In the genomic region with DNA sequence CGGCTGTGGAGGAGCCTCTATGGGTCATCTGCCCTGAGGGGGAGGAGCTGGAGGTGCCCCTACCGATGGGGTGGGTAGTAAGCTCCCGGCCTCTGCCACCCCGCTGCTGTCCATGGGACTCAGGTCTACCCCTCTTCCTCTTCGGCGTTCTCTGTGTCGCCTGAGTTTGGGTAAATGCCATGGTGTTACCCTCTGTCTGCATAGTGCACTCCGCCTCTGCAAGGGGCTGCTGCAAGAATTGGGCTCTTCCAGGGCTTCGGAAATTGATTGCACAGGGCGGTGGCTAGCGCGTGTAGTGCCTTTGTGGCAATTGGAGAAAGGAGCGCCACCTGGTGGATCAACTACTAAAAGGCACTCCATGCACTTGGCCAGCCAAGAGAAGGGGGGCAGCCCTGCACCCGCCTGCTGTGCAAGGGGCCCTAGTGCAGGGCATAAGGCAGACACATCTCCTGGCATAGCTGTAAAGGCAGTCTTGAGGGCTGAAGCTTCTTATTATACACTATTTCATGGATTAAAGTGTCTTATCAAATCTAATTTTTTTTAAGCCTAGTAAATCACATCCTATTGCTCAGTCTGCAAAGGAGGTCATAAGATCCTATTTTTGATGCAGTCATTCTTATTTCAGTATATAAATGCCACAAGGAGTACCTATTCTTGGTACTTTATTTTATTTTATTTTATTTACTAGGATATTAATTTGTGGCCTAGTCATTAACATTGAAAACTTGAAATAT, we compare ENCODE assay signal across 8 cellular contexts.
A peak's percentile ranks its signal among the peaks of the same experiment; 100 is the strongest.
DNase-seq lines count a peak whose midpoint lies in the region; ATAC-seq and TF ChIP-seq lines count a peak whose summit lies in the region.

No MANE protein-coding gene starts in this region.

- H3K79me2 ChIP-seq in OCI-LY1 (ENCODE audit: insufficient read depth, low read length) = no peaks in the 10 kb centered on the region

- no peaks in the 10 kb centered on the region for H4K20me1 ChIP-seq in OCI-LY1 (ENCODE audit: insufficient read depth, low read length)

- ATAC-seq in GM21423 (IDR thresholded peaks at IDR 0.05; ENCODE audit: unreplicated experiment) = peak; percentile 99
- peak; percentile 94 for ATAC-seq in stimulated activated naive CD8-positive, alpha-beta T cell treated with anti-CD3 and anti-CD28 coated beads, Interleukin-15, Interleukin-2, amounts not matched to agents 100 U/mL and 50 U/mL, for 24 hours

- H3F3A ChIP-seq in OCI-LY1 (ENCODE audit: insufficient read depth, low read length) = no peaks in the 10 kb centered on the region

- no peaks in the 10 kb centered on the region for H3K36me3 ChIP-seq in OCI-LY1 (ENCODE audit: insufficient read depth, low read length)

- H3K27me3 Mint-ChIP-seq in nephron progenitor cell (ENCODE audit: low read depth, poor library complexity) = peaks cover 14% of the 10 kb centered on the region

- H3K4me1 Mint-ChIP-seq in nephron progenitor cell = peaks cover 36% of the 10 kb centered on the region

- H3K27ac ChIP-seq in OCI-LY1 (ENCODE audit: low read depth, low read length, poor library complexity, severe bottlenecking) = no peak overlapping the region

- no peaks in the 10 kb centered on the region for H3K9me2 ChIP-seq in OCI-LY1 (ENCODE audit: low read depth, low read length)

- H3K9me3 Mint-ChIP-seq in nephron progenitor cell = no peaks in the 10 kb centered on the region

- DNase-seq in DMS 273 treated with DMSO at 0.1 percent for 48 hours (lab: John Stamatoyannopoulos, UW) (peak; percentile 17), HS-5 (ENCODE audit: low read depth) (peak; percentile 10), fibroblast of gingiva (ENCODE audit: low read depth) (peak; percentile 54), nephron progenitor cell (peak; percentile 88)
- DNase-seq in activated CD8-positive, alpha-beta memory T cell treated with anti-CD3 and anti-CD28 coated beads, Interleukin-2, amount 50 U/mL, for 48 hours = peak; percentile 88
- DNase-seq in stimulated activated naive CD8-positive, alpha-beta T cell treated with anti-CD3 and anti-CD28 coated beads, Interleukin-15, Interleukin-2, amounts not matched to agents 100 U/mL and 50 U/mL, for 24 hours = peak; percentile 83

- no peaks in the 10 kb centered on the region for H3K36me3 Mint-ChIP-seq in nephron progenitor cell (ENCODE audit: low read depth)

- no peaks in the 10 kb centered on the region for H3K4me1 ChIP-seq in OCI-LY1 (ENCODE audit: insufficient read depth, low read length, severe bottlenecking)

- TF ChIP-seq CTCF in OCI-LY1 (IDR thresholded peaks at IDR 0.05; ENCODE audit: low read length) (peak; percentile 79), nephron progenitor cell (IDR thresholded peaks at IDR 0.05) (peak; percentile 89)

- H3K4me3 ChIP-seq in OCI-LY1 (ENCODE audit: low read depth, low read length, poor library complexity, severe bottlenecking) = no peak overlapping the region

- no peak overlapping the region for H2AFZ ChIP-seq in OCI-LY1 (ENCODE audit: low read length)

- no peaks in the 10 kb centered on the region for H3K27me3 ChIP-seq in OCI-LY1 (ENCODE audit: insufficient read depth, low read length)

- no peaks in the 10 kb centered on the region for H3K9me3 ChIP-seq in OCI-LY1 (ENCODE audit: low read length)

- peak overlapping the region; percentile 52 for H3K4me3 Mint-ChIP-seq in nephron progenitor cell

- no peak overlapping the region for H3K9ac ChIP-seq in OCI-LY1 (ENCODE audit: low read length)

- H3K27ac Mint-ChIP-seq in nephron progenitor cell = no peak overlapping the region

- H3K4me2 ChIP-seq in OCI-LY1 (ENCODE audit: low read length) = no peak overlapping the region

Comparison
In these comparisons a context has a peak if more than half of its experiments do, and no peak if none do; other contexts are left out.
1. DNase-seq: peak in every context shown above with its lines; median percentile 88 in activated CD8-positive, alpha-beta memory T cell treated with anti-CD3 and anti-CD28 coated beads, Interleukin-2, amount 50 U/mL, for 48 hours; 88 in nephron progenitor cell; 83 in stimulated activated naive CD8-positive, alpha-beta T cell treated with anti-CD3 and anti-CD28 coated beads, Interleukin-15, Interleukin-2, amounts not matched to agents 100 U/mL and 50 U/mL, for 24 hours; 54 in fibroblast of gingiva; 17 in DMS 273 treated with DMSO at 0.1 percent for 48 hours; 10 in HS-5.